ENCODE assay signal across 11 cellular contexts in the genomic region with DNA sequence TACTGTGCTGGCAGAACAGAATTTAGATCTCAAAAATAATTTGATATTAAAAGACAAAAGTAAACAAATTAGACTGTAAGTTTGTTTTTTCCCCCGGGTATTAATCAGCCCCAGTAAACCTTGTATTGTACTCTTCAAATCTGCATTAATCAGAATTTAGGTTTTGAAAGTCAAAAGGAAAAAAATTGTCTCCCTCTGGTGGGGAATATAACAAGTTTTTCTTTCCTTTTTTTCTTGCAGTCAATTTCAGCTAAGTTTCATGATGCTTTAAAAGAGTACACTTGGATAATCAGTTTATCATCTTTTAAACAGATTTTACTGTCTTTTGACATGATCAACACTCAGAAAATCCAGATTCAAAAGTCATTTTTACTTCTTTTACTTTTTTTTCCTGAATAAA.
DNase-seq lines count a peak whose midpoint lies in the region; ATAC-seq and TF ChIP-seq lines count a peak whose summit lies in the region.
"Had no signal": no experiment of that assay in that cellular context is flagged by ENCODE, and none has a peak within 500 bp of the region (broad histone marks: within the 10 kb centered on the region; RNA-seq: fewer than 3 reads in every experiment).

No MANE protein-coding gene starts in this region.

- H3K4me1 Mint-ChIP-seq in CD14-positive monocyte: no peaks in the 10 kb centered on the region
- H3K4me1 Mint-ChIP-seq: activated CD4-positive, alpha-beta T cell treated with anti-CD3 and anti-CD28 coated beads for 36 hours had no signal

- no peak overlapping the region for H3K27ac Mint-ChIP-seq in CD14-positive monocyte
- H3K27ac Mint-ChIP-seq: activated CD4-positive, alpha-beta T cell treated with anti-CD3 and anti-CD28 coated beads for 36 hours had no signal

- intact Hi-C loops in CD14-positive monocyte (cut with micrococcal nuclease): no loop called here

- DNase-seq in CD14-positive monocyte (ENCODE audit: low spot score) (no peak), cardiac fibroblast (ENCODE audit: low read depth in 2 of 2) (peak; percentile 4 to 22), midbrain (lab: John Stamatoyannopoulos, UW) (peak; percentile 31), GM19240 (ENCODE audit: insufficient read length, low spot score) (no peak)
- DNase-seq: activated CD4-positive, alpha-beta T cell treated with anti-CD3 and anti-CD28 coated beads for 36 hours; amniotic stem cell; NCI-H524 treated with DMSO at 0.1 percent for 48 hours had no signal

- TF ChIP-seq CTCF in CD14-positive monocyte (IDR thresholded peaks at IDR 0.05) (peak; percentile 14), LNCAP (IDR thresholded peaks at IDR 0.05) (peak; percentile 34; the same call in 1 of the 2 replicates), cardiac fibroblast (IDR thresholded peaks at IDR 0.05; ENCODE audit: low read depth, low read length) (peak; percentile 7)

- H3K4me3 ChIP-seq in cardiac fibroblast (replicated peaks in 1 of 2; ENCODE audit: low read depth in 2 of 2, low read length in 2 of 2): no peak overlapping the region

- peaks cover 0 to 3% (median 2%) of the 10 kb centered on the region in 7 donors for H3K9me3 Mint-ChIP-seq in CD14-positive monocyte

- H3K27me3 Mint-ChIP-seq in CD14-positive monocyte (ENCODE audit: low read depth in 3 of 3): peaks cover 0 to 2% (median 2%) of the 10 kb centered on the region in 3 donors

- H3K4me3 Mint-ChIP-seq in CD14-positive monocyte: no peak overlapping the region
- H3K4me3 Mint-ChIP-seq: activated CD4-positive, alpha-beta T cell treated with anti-CD3 and anti-CD28 coated beads for 36 hours had no signal

- ATAC-seq in HG02938 (IDR thresholded peaks at IDR 0.05; ENCODE audit: unreplicated experiment) (no peak), HG02798 (IDR thresholded peaks at IDR 0.05; ENCODE audit: poor library complexity, unreplicated experiment) (no peak), GM21723 (IDR thresholded peaks at IDR 0.05; ENCODE audit: unreplicated experiment) (no peak)
- ATAC-seq: activated CD4-positive, alpha-beta T cell treated with anti-CD3 and anti-CD28 coated beads for 36 hours had no signal

- no peaks in the 10 kb centered on the region for H3K36me3 Mint-ChIP-seq in CD14-positive monocyte

Comparison
In these comparisons a context has a peak if more than half of its experiments do, and no peak if none do; other contexts are left out.
1. DNase-seq: peak in cardiac fibroblast (2 of 2) and midbrain (single experiment); none in CD14-positive monocyte (single experiment) and GM19240 (single experiment).
2. Peak in every context shown above with its lines, with median percentiles within 50 percentile points of each other: CTCF ChIP-seq.